ENCODE assay signal across 11 cellular contexts in the genomic region with DNA sequence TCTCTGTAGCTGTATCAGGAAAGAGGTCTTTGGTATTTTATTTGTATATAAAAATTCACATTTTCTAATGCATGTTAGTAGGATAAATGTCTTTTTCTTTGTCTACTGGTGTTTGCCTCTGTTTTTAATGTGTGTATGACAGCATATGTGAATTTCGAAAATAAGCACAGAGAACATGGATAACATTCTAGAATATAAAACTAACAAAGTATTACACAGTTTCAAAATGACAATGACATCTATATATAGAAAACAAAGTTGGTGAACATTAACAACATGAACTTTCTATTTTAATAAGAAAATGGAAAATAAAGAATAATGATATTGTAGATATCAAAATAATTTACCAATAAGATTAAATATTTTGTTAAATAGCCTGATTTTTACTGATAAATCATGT.
DNase-seq lines count a peak whose midpoint lies in the region; ATAC-seq and TF ChIP-seq lines count a peak whose summit lies in the region.
"Had no signal": no experiment of that assay in that cellular context is flagged by ENCODE, and none has a peak within 500 bp of the region (broad histone marks: within the 10 kb centered on the region; RNA-seq: fewer than 3 reads in every experiment).

No MANE protein-coding gene starts in this region.

- H3K9me3 ChIP-seq in Peyer's patch (no peaks in the 10 kb centered on the region), adrenal gland (replicated peaks in 1 of 3) (no peaks in the 10 kb centered on the region)

- H3K27ac ChIP-seq in epithelial cell of prostate (peak overlapping the region; percentile 29), Peyer's patch (no peak overlapping the region), adrenal gland (no peak overlapping the region)

- DNase-seq in epithelial cell of prostate (ENCODE audit: low read depth, low spot score) (no peak), Peyer's patch (no peak), NCI-H82 treated with DMSO at 0.1 percent for 48 hours (lab: John Stamatoyannopoulos, UW; ENCODE audit: unreplicated experiment) (no peak), adrenal gland (no peak)
- no peak for DNase-seq in activated CD4-positive, alpha-beta T cell treated with anti-CD3 and anti-CD28 coated beads for 48 hours
- DNase-seq: activated naive CD4-positive, alpha-beta T cell treated with anti-CD3 and anti-CD28 coated beads, Interleukin-2, amount 10 ng/mL, durations not matched to agents 7 days and 5 days; NCI-H1105 treated with DMSO at 0.1 percent for 48 hours; NCI-H510A had no signal

- H3K36me3 ChIP-seq in Peyer's patch, result no peaks in the 10 kb centered on the region
- no peaks in the 10 kb centered on the region for H3K36me3 ChIP-seq in adrenal gland (replicated peaks in 1 of 2)

- WGBS in adrenal gland, 4 donors, result 70 to 77% (median 71%) methylated on average over 1 of the region's 1 CpG

- H3K4me1 ChIP-seq in Peyer's patch (no peaks in the 10 kb centered on the region), adrenal gland (replicated peaks in 1 of 2) (no peaks in the 10 kb centered on the region)

- no peak overlapping the region for H3K4me3 ChIP-seq in Peyer's patch
- no peak overlapping the region for H3K4me3 ChIP-seq in adrenal gland

- no peak for TF ChIP-seq POLR2A in Peyer's patch (IDR thresholded peaks at IDR 0.05)
- no peak for TF ChIP-seq POLR2A in adrenal gland (IDR thresholded peaks at IDR 0.05)

- TF ChIP-seq CTCF in Peyer's patch (IDR thresholded peaks at IDR 0.05), result no peak
- TF ChIP-seq CTCF in adrenal gland (IDR thresholded peaks at IDR 0.05), result no peak

- H3K27me3 ChIP-seq in Peyer's patch (no peaks in the 10 kb centered on the region), adrenal gland (no peaks in the 10 kb centered on the region)

- intact Hi-C loops in adrenal gland (cut with DNase I), result no loop called here

- ATAC-seq in GM19025 (IDR thresholded peaks at IDR 0.05; ENCODE audit: low read depth, unreplicated experiment), result peak; percentile 15
- peak; percentile 44 for ATAC-seq in GM21825 (IDR thresholded peaks at IDR 0.05; ENCODE audit: unreplicated experiment)
- peak; percentile 36 for ATAC-seq in HG03139 (IDR thresholded peaks at IDR 0.05; ENCODE audit: unreplicated experiment)
